In the genomic region with DNA sequence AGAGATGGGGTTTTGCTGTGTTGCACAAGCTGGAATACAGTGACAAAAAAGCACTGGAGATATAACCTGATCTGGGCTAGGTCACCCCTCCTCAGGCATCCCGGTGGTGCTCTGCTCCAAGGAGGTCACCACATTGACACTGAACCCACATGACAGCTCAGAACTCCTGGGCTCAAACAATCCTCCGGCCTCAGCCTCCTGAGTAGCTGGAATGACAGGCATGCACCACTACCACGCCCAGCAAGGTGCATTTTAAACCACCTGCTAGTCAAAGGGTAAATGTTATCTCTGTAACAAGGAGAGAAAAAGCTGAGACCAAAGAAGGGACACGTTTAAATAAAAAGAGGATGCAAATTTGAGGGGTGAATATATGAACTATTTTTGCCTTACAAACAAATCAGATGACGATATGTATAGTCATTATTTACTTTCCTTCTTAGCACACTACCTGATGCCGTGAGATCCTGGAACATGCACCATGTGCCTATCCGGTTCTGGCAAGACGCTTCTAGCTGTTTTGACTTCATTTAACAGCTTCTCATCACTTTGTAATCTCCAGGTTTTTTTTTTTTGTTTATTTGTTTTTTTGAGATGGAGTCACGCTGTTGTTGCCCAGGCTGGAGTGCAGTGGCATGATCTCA, we compare ENCODE assay signal across 14 cellular contexts.
DNase-seq lines count a peak whose midpoint lies in the region; ATAC-seq, FAIRE-seq and TF ChIP-seq lines count a peak whose summit lies in the region.
"Had no signal": no experiment of that assay in that cellular context is flagged by ENCODE, and none has a peak within 500 bp of the region (broad histone marks: within the 10 kb centered on the region; RNA-seq: fewer than 3 reads in every experiment).

No MANE protein-coding gene starts in this region.

- CTCF ChIA-PET in GM10248 (lab: Yijun Ruan, JAX) (interaction anchor here (0.6 to 8.9 kb wide), 23 partner anchors 9 to 384 kb away, joined by 3 to 161 read pairs (median 5); no protein-coding TSS in a partner anchor), GM12878 (lab: Yijun Ruan, JAX) (interaction anchor here (0.5 to 8.9 kb wide), 27 partner anchors 10 to 419 kb away, joined by 3 to 314 read pairs (median 4); a partner anchor contains a TSS)

- no peak overlapping the region for H3K4me3 ChIP-seq in GM12878
- no peak overlapping the region for H3K4me3 ChIP-seq in SJCRH30
- H3K4me3 ChIP-seq: esophagus squamous epithelium, Peyer's patch, upper lobe of right lung had no signal

- H3K4me3 Mint-ChIP-seq in T-helper 2 cell treated with Interferon-gamma antibody and Interleukin-4, amounts not matched to agents 5 μg/mL and 100 μg/mL, for 36 hours, result no peak overlapping the region
- H3K4me3 Mint-ChIP-seq: activated T-cell treated with anti-CD3 and anti-CD28 coated beads, Interleukin-2, amount 50 U/mL, for 72 hours; T-cell had no signal

- no peak for FAIRE-seq in GM12878 (lab: Jason Lieb, UNC)
- FAIRE-seq: colon had no signal

- no peak overlapping the region for H3K27ac ChIP-seq in GM12878 (ENCODE audit: control insufficient read depth, insufficient read depth)
- no peak overlapping the region for H3K27ac ChIP-seq in SJCRH30
- H3K27ac ChIP-seq: esophagus squamous epithelium, Peyer's patch, upper lobe of right lung had no signal

- 13% methylated on average over 9 of the region's 9 CpGs for WGBS in GM12878 (ENCODE audit: insufficient coverage, insufficient replicate concordance, low lambda C conversion rate, missing lambda C conversion rate)

- peak; percentile 32 for DNase-seq in GM10248 (ENCODE audit: extremely low spot score)
- DNase-seq in GM12878 (ENCODE audit: low read depth, low spot score), result no peak
- no peak for DNase-seq in T-helper 2 cell treated with Interferon-gamma antibody and Interleukin-4, amounts not matched to agents 5 μg/mL and 100 μg/mL, for 36 hours (ENCODE audit: low spot score)
- DNase-seq in SJCRH30, result no peak
- DNase-seq in NCI-H2196 treated with DMSO at 0.1 percent for 48 hours (lab: John Stamatoyannopoulos, UW; ENCODE audit: unreplicated experiment), result no peak
- DNase-seq in cerebellar nuclear complex (lab: John Stamatoyannopoulos, UW), result no peak
- DNase-seq: esophagus squamous epithelium, upper lobe of right lung had no signal

- TF ChIP-seq CTCF in GM10248 (IDR thresholded peaks at IDR 0.05; ENCODE audit: control extremely low read depth, extremely low read depth, low read depth, missing control alignments) (no peak), GM12878 (IDR thresholded peaks at IDR 0.05 in 2 of 3, conservative IDR thresholded peaks at IDR 0.05 in 1 of 3; ENCODE audit: control insufficient read depth in 2 of 3, extremely low read depth in 1 of 3, insufficient read depth in 1 of 3, low read depth in 3 of 3, low read length in 3 of 3) (no peak)

- in situ Hi-C loops in GM12878 (cut with MboI), result no loop called here

- H3K27me3 ChIP-seq in GM12878 (replicated peaks in 1 of 2; ENCODE audit: control insufficient read depth in 2 of 2, insufficient read depth in 2 of 2, low read length in 1 of 2) (no peaks in the 10 kb centered on the region), SJCRH30 (no peaks in the 10 kb centered on the region)
- H3K27me3 ChIP-seq: esophagus squamous epithelium, Peyer's patch, upper lobe of right lung had no signal

- intact Hi-C loops in GM12878 (cut with micrococcal nuclease; ENCODE audit: unreplicated experiment), result loop anchor here (1.0 to 10.0 kb wide), 3 partner anchors 219 to 535 kb away; a partner anchor contains a TSS

- H2AFZ ChIP-seq in GM12878 (ENCODE audit: control insufficient read depth, low read depth, low read length), result no peak overlapping the region

- TF ChIP-seq RAD21 in GM12878 (IDR thresholded peaks at IDR 0.05; ENCODE audit: insufficient read depth, low read depth, low read length), result no peak

- POLR2A ChIA-PET in GM10248 (lab: Yijun Ruan, JAX) (no interaction called here), GM12878 (lab: Charles Lee) (no interaction called here)

- SMC1A ChIA-PET in GM12878 (lab: Charles Lee; ENCODE audit: uncharacterized antibody, unreplicated experiment), result interaction anchor here (0.6 to 14.5 kb wide), 17 partner anchors 12 to 1392 kb away, joined by 3 to 256 read pairs (median 5); no protein-coding TSS in a partner anchor

- no peak for TF ChIP-seq EP300 in GM12878 (IDR thresholded peaks at IDR 0.05; ENCODE audit: borderline replicate concordance in 1 of 2, control insufficient read depth in 1 of 2, low read depth in 2 of 2, low read length in 2 of 2)

- no peaks in the 10 kb centered on the region for H3K4me1 Mint-ChIP-seq in T-helper 2 cell treated with Interferon-gamma antibody and Interleukin-4, amounts not matched to agents 5 μg/mL and 100 μg/mL, for 36 hours (ENCODE audit: low read depth)
- H3K4me1 Mint-ChIP-seq: T-cell had no signal

- H3K9me3 Mint-ChIP-seq in T-helper 2 cell treated with Interferon-gamma antibody and Interleukin-4, amounts not matched to agents 5 μg/mL and 100 μg/mL, for 36 hours, result no peaks in the 10 kb centered on the region
- H3K9me3 Mint-ChIP-seq: activated T-cell treated with anti-CD3 and anti-CD28 coated beads, Interleukin-2, amount 50 U/mL, for 72 hours; T-cell had no signal

- H3K9me3 ChIP-seq in GM12878 (replicated peaks; ENCODE audit: control insufficient read depth, insufficient read depth, low read length) (no peaks in the 10 kb centered on the region), SJCRH30 (replicated peaks) (no peaks in the 10 kb centered on the region; the same call in 1 of the 2 replicates)
- H3K9me3 ChIP-seq: esophagus squamous epithelium, Peyer's patch, upper lobe of right lung had no signal

- peaks cover 13% of the 10 kb centered on the region for H3K27me3 Mint-ChIP-seq in T-helper 2 cell treated with Interferon-gamma antibody and Interleukin-4, amounts not matched to agents 5 μg/mL and 100 μg/mL, for 36 hours (ENCODE audit: low read depth)

- H3K36me3 ChIP-seq in GM12878 (ENCODE audit: control insufficient read depth in 2 of 2, insufficient read depth in 2 of 2, low read length in 1 of 2) (no peaks in the 10 kb centered on the region), SJCRH30 (no peaks in the 10 kb centered on the region)
- H3K36me3 ChIP-seq: esophagus squamous epithelium, Peyer's patch, upper lobe of right lung had no signal

- TF ChIP-seq POLR2A in GM12878 (IDR thresholded peaks at IDR 0.05; ENCODE audit: low read depth, low read length), result no peak

- RAD21 ChIA-PET in GM12878 (lab: Charles Lee; ENCODE audit: unreplicated experiment), result interaction anchor here (1.0 to 8.2 kb wide), 14 partner anchors 9 to 424 kb away, joined by 3 to 118 read pairs (median 5); no protein-coding TSS in a partner anchor

- H3K36me3 Mint-ChIP-seq in T-helper 2 cell treated with Interferon-gamma antibody and Interleukin-4, amounts not matched to agents 5 μg/mL and 100 μg/mL, for 36 hours (ENCODE audit: low read depth), result no peaks in the 10 kb centered on the region
- H3K36me3 Mint-ChIP-seq: T-cell had no signal

- no peaks in the 10 kb centered on the region for H4K20me1 ChIP-seq in GM12878 (ENCODE audit: control insufficient read depth, insufficient read depth)

- no peak overlapping the region for H3K9ac ChIP-seq in GM12878 (ENCODE audit: control insufficient read depth, insufficient read depth, low read length)

- H3K4me1 ChIP-seq in GM12878 (ENCODE audit: control insufficient read depth, insufficient read depth, low read length) (no peaks in the 10 kb centered on the region; the same call in 1 of the 2 replicates), SJCRH30 (no peaks in the 10 kb centered on the region)
- H3K4me1 ChIP-seq: esophagus squamous epithelium, Peyer's patch, upper lobe of right lung had no signal

- ATAC-seq in GM21390 (IDR thresholded peaks at IDR 0.05; ENCODE audit: unreplicated experiment), result peak; percentile 47
- ATAC-seq in HG03095 (IDR thresholded peaks at IDR 0.05; ENCODE audit: unreplicated experiment), result peak; percentile 58
- ATAC-seq in GM12878, result peak; percentile 54

- H3K79me2 ChIP-seq in GM12878 (ENCODE audit: control insufficient read depth, insufficient read depth, low read length), result no peaks in the 10 kb centered on the region

- H3K4me2 ChIP-seq in GM12878 (ENCODE audit: control insufficient read depth, insufficient read depth), result no peak overlapping the region; the same call in 1 of the 2 replicates

- no peak overlapping the region for H3K27ac Mint-ChIP-seq in T-helper 2 cell treated with Interferon-gamma antibody and Interleukin-4, amounts not matched to agents 5 μg/mL and 100 μg/mL, for 36 hours
- H3K27ac Mint-ChIP-seq: T-cell had no signal

- BruUV-seq in GM12878 (replicated peaks; lab: Mats Ljungman, UMichigan), result no TSS peak

TF ChIP-seq in GM12878, 131 proteins besides CTCF, POLR2A, EP300 and RAD21 (continues in another document):
- TF ChIP-seq STAT1 (conservative IDR thresholded peaks at IDR 0.05) (no peak), CHD4 (IDR thresholded peaks at IDR 0.05) (no peak), CREB1 (IDR thresholded peaks at IDR 0.05; ENCODE audit: low read depth) (peak; percentile 47; the same call in 1 of the 2 replicates), NFYA (IDR thresholded peaks at IDR 0.05; ENCODE audit: borderline replicate concordance, low read depth, low read length) (no peak), PML (IDR thresholded peaks at IDR 0.05; ENCODE audit: low read length) (no peak), SREBF1 (IDR thresholded peaks at IDR 0.05; ENCODE audit: low read length) (no peak), HCFC1 (IDR thresholded peaks at IDR 0.05; ENCODE audit: low read length) (no peak), YY1 (IDR thresholded peaks at IDR 0.05; ENCODE audit: low read depth, low read length) (no peak), HDAC2 (IDR thresholded peaks at IDR 0.05) (no peak), MYB (IDR thresholded peaks at IDR 0.05; ENCODE audit: borderline replicate concordance, low read depth, low read length) (no peak), SIX5 (IDR thresholded peaks at IDR 0.05; ENCODE audit: low read depth, low read length, severe bottlenecking) (no peak), JUND (IDR thresholded peaks at IDR 0.05; ENCODE audit: low read depth, low read length) (no peak), BRCA1 (IDR thresholded peaks at IDR 0.05; ENCODE audit: low read depth, low read length) (no peak), LARP7 (IDR thresholded peaks at IDR 0.05) (no peak)
